In the genomic region with DNA sequence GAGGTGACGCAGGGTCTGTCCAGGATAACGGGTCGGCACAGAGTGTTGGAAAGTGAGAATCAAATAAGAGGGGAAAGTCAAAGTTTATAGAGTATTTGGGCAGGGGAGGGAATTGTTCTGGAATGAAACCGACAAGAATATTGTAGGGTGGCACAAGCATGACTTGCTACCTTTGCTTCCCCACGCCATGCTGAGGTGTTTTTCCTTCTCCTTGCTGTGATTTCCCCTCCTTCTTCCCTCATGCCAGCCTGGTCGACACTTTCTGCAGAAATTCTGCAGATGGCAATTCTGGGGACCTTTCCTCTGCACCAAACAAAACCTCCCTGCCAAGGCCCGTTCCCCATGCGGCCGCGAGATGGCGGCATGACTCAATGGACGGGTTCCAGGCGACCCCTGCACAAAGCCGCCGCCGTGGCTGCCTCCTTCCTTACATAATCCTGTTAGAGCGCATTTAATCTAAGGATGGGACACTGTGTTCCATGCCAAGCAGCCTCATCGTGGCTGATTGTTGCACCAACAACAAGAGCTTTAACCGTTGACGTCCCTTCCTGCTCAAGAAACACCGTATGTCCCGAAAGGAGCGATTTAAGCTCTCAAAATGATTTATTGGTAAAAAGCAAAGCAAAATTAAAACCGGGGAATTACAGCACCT, we compare ENCODE assay signal across 8 cellular contexts.
DNase-seq lines count a peak whose midpoint lies in the region; ATAC-seq and TF ChIP-seq lines count a peak whose summit lies in the region.

A gene (minus strand): TSS at position 290 of the 652 bp plus-strand sequence. CDS start 10,616 bp downstream, outside the sequence.

- H3K79me2 ChIP-seq in OCI-LY1 (ENCODE audit: insufficient read depth, low read length), result no peaks in the 10 kb centered on the region

- H3K4me2 ChIP-seq in OCI-LY1 (ENCODE audit: low read length), result peak within 1 kb of the TSS; percentile 79

- no peak for TF ChIP-seq POLR2A in erythroblast (IDR thresholded peaks at IDR 0.05; ENCODE audit: low read length)

- H2AFZ ChIP-seq in OCI-LY1 (ENCODE audit: low read length), result peak within 1 kb of the TSS; percentile 81

- H4K20me1 ChIP-seq in OCI-LY1 (ENCODE audit: insufficient read depth, low read length), result no peaks in the 10 kb centered on the region

- H3K9ac ChIP-seq in OCI-LY1 (ENCODE audit: low read length) (peak within 1 kb of the TSS; percentile 62), mucosa of rectum (ENCODE audit: low read depth in 1 of 2, low read length in 2 of 2) (peak within 1 kb of the TSS in 1 of 2 donors; percentile 26)

- peak within 1 kb of the TSS; percentile 56 for H3K4me3 ChIP-seq in OCI-LY1 (ENCODE audit: low read depth, low read length, poor library complexity, severe bottlenecking)
- peak within 1 kb of the TSS; percentile 74 to 75 for H3K4me3 ChIP-seq in mucosa of rectum (ENCODE audit: low read length in 2 of 2)

- H3F3A ChIP-seq in OCI-LY1 (ENCODE audit: insufficient read depth, low read length), result peaks cover 3% of the 10 kb centered on the region; the same call in 1 of the 2 replicates

- H3K36me3 ChIP-seq in OCI-LY1 (ENCODE audit: insufficient read depth, low read length) (no peaks in the 10 kb centered on the region), mucosa of rectum (ENCODE audit: control insufficient read depth in 2 of 2, insufficient read depth in 2 of 2, low read length in 2 of 2) (no peaks in the 10 kb centered on the region)

- H3K27ac ChIP-seq in OCI-LY1 (ENCODE audit: low read depth, low read length, poor library complexity, severe bottlenecking) (peak within 1 kb of the TSS; percentile 94), mucosa of rectum (ENCODE audit: low read depth in 2 of 2, low read length in 2 of 2) (peak within 1 kb of the TSS in 1 of 2 donors; percentile 5)

- DNase-seq in DMS 273 treated with DMSO at 0.1 percent for 48 hours (lab: John Stamatoyannopoulos, UW), result peak; percentile 36
- peak; percentile 33 for DNase-seq in HuH-7.5 (ENCODE audit: low spot score)
- peak; percentile 65 for DNase-seq in activated T-cell treated with anti-CD3 and anti-CD28 coated beads for 1 hour (ENCODE audit: low read depth)
- DNase-seq in erythroblast (lab: John Stamatoyannopoulos, UW), result peak; percentile 80 to 87
- DNase-seq in stimulated activated CD8-positive, alpha-beta memory T cell treated with anti-CD3 and anti-CD28 coated beads, Interleukin-4, amount 100 ng/mL, for 24 hours (ENCODE audit: low read depth), result peak; percentile 68

- TF ChIP-seq CTCF in OCI-LY1 (IDR thresholded peaks at IDR 0.05; ENCODE audit: low read length), result peak; percentile 92

- peaks cover 72% of the 10 kb centered on the region for H3K4me1 ChIP-seq in OCI-LY1 (ENCODE audit: insufficient read depth, low read length, severe bottlenecking)
- H3K4me1 ChIP-seq in mucosa of rectum (ENCODE audit: control insufficient read depth in 2 of 2, insufficient read depth in 2 of 2, low read length in 2 of 2), result peaks cover 7 to 20% of the 10 kb centered on the region in 2 donors

- peak; percentile 85 for ATAC-seq in GM21529 (IDR thresholded peaks at IDR 0.05; ENCODE audit: unreplicated experiment)

- H3K9me3 ChIP-seq in OCI-LY1 (ENCODE audit: low read length) (no peaks in the 10 kb centered on the region), mucosa of rectum (ENCODE audit: control insufficient read depth in 2 of 2, low read length in 2 of 2) (no peaks in the 10 kb centered on the region)

- no peaks in the 10 kb centered on the region for H3K9me2 ChIP-seq in OCI-LY1 (ENCODE audit: low read depth, low read length)

- H3K27me3 ChIP-seq in OCI-LY1 (ENCODE audit: insufficient read depth, low read length) (no peaks in the 10 kb centered on the region), mucosa of rectum (ENCODE audit: control insufficient read depth in 2 of 2, insufficient read depth in 2 of 2, low read length in 2 of 2) (no peaks in the 10 kb centered on the region)

Comparison
In these comparisons a context has a peak if more than half of its experiments do, and no peak if none do; other contexts are left out.
1. DNase-seq: peak in every context shown above with its lines; median percentile 84 in erythroblast; 68 in stimulated activated CD8-positive, alpha-beta memory T cell treated with anti-CD3 and anti-CD28 coated beads, Interleukin-4, amount 100 ng/mL, for 24 hours; 65 in activated T-cell treated with anti-CD3 and anti-CD28 coated beads for 1 hour; 36 in DMS 273 treated with DMSO at 0.1 percent for 48 hours; 33 in HuH-7.5.